1 cellular context compared by ENCODE assay signal in the genomic region with DNA sequence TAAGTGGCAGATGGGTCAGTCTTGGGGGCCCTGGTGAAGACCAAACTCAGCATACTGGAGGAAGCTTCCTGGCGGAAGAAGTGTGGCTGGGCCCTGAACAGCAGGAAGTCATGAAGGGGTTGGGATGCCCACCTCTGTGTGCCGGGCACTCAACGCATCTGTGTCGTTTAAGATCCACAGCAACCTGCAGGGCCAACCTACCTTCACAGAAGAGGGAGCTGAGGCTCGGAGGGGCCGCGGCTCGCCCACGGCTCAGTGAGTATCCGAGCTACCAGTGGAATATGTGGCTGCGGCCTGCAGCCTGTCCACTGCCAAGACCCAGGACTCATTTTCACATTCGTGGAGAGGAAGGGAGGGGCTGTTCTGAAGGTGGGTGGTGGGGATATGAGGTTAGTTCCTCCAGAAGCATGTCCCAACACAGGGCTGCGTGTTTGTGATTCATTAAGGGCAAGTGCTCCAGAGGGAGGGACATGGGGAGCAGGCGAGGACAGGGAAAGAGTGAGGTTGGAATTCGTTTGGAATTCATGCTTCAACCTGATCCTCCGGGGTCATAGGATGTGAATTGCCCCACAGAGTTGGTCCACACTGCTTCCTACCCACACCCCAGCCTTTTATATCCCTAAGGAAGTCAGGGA.
TF ChIP-seq lines count a peak whose summit lies in the region.

No MANE protein-coding gene starts in this region.

TF ChIP-seq in GM23338, 12 proteins besides CTCF, POLR2A, EP300 and RAD21 (continued from another document):
- TF ChIP-seq, protein P1, sequence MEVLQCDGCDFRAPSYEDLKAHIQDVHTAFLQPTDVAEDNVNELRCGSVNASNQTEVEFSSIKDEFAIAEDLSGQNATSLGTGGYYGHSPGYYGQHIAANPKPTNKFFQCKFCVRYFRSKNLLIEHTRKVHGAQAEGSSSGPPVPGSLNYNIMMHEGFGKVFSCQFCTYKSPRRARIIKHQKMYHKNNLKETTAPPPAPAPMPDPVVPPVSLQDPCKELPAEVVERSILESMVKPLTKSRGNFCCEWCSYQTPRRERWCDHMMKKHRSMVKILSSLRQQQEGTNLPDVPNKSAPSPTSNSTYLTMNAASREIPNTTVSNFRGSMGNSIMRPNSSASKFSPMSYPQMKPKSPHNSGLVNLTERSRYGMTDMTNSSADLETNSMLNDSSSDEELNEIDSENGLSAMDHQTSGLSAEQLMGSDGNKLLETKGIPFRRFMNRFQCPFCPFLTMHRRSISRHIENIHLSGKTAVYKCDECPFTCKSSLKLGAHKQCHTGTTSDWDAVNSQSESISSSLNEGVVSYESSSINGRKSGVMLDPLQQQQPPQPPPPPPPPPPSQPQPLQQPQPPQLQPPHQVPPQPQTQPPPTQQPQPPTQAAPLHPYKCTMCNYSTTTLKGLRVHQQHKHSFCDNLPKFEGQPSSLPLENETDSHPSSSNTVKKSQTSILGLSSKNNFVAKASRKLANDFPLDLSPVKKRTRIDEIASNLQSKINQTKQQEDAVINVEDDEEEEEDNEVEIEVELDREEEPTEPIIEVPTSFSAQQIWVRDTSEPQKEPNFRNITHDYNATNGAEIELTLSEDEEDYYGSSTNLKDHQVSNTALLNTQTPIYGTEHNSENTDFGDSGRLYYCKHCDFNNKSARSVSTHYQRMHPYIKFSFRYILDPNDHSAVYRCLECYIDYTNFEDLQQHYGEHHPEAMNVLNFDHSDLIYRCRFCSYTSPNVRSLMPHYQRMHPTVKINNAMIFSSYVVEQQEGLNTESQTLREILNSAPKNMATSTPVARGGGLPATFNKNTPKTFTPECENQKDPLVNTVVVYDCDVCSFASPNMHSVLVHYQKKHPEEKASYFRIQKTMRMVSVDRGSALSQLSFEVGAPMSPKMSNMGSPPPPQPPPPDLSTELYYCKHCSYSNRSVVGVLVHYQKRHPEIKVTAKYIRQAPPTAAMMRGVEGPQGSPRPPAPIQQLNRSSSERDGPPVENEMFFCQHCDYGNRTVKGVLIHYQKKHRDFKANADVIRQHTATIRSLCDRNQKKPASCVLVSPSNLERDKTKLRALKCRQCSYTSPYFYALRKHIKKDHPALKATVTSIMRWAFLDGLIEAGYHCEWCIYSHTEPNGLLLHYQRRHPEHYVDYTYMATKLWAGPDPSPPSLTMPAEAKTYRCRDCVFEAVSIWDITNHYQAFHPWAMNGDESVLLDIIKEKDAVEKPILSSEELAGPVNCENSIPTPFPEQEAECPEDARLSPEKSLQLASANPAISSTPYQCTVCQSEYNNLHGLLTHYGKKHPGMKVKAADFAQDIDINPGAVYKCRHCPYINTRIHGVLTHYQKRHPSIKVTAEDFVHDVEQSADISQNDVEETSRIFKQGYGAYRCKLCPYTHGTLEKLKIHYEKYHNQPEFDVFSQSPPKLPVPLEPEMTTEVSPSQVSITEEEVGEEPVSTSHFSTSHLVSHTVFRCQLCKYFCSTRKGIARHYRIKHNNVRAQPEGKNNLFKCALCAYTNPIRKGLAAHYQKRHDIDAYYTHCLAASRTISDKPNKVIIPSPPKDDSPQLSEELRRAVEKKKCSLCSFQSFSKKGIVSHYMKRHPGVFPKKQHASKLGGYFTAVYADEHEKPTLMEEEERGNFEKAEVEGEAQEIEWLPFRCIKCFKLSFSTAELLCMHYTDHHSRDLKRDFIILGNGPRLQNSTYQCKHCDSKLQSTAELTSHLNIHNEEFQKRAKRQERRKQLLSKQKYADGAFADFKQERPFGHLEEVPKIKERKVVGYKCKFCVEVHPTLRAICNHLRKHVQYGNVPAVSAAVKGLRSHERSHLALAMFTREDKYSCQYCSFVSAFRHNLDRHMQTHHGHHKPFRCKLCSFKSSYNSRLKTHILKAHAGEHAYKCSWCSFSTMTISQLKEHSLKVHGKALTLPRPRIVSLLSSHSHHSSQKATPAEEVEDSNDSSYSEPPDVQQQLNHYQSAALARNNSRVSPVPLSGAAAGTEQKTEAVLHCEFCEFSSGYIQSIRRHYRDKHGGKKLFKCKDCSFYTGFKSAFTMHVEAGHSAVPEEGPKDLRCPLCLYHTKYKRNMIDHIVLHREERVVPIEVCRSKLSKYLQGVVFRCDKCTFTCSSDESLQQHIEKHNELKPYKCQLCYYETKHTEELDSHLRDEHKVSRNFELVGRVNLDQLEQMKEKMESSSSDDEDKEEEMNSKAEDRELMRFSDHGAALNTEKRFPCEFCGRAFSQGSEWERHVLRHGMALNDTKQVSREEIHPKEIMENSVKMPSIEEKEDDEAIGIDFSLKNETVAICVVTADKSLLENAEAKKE (CRISPR knock-in tag; IDR thresholded peaks at IDR 0.05): no peak
- no peak for TF ChIP-seq NANOG (IDR thresholded peaks at IDR 0.05; ENCODE audit: borderline replicate concordance)
- TF ChIP-seq, protein P2, sequence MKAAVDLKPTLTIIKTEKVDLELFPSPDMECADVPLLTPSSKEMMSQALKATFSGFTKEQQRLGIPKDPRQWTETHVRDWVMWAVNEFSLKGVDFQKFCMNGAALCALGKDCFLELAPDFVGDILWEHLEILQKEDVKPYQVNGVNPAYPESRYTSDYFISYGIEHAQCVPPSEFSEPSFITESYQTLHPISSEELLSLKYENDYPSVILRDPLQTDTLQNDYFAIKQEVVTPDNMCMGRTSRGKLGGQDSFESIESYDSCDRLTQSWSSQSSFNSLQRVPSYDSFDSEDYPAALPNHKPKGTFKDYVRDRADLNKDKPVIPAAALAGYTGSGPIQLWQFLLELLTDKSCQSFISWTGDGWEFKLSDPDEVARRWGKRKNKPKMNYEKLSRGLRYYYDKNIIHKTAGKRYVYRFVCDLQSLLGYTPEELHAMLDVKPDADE (IDR thresholded peaks at IDR 0.05): no peak
- no peak for TF ChIP-seq JUNB (IDR thresholded peaks at IDR 0.05; ENCODE audit: unreplicated experiment)
- TF ChIP-seq EZH2 (IDR thresholded peaks at IDR 0.05; ENCODE audit: low read depth, unreplicated experiment): no peak
- TF ChIP-seq POLR2AphosphoS5 (IDR thresholded peaks at IDR 0.05; ENCODE audit: low read depth): no peak
- no peak for TF ChIP-seq CREB1 (CRISPR knock-in tag; IDR thresholded peaks at IDR 0.05; ENCODE audit: low read depth)
- TF ChIP-seq ZNF114 (CRISPR knock-in tag; IDR thresholded peaks at IDR 0.05): no peak
TF ChIP-seq in GM23338: peak in this region for 0.
